Comparison of ENCODE assay signal across 1 cellular context in the genomic region with DNA sequence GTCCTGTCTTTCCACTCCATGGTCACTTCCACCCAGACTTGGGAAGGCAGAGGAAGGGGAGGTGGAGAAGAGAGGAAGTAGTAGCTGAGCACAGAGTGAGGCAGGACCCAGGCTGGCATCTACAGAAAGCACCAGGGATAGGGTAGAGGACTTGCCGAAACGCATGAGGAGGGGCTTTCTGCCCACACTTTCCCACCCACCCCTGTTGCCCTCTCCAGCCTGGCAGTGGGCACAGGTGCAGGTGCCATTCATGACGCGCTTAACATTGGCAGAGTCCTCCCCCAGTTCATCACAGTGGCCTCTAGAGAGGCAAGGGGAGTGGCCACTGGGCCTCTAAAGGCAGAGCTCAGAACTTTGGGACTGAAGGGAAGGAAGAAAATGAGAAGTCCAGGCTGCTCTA.
TF ChIP-seq lines count a peak whose summit lies in the region.

No MANE protein-coding gene starts in this region.

TF ChIP-seq in IMR-90, 13 proteins besides CTCF, POLR2A, EP300 and RAD21 (continued from another document):
- TF ChIP-seq, protein P1, sequence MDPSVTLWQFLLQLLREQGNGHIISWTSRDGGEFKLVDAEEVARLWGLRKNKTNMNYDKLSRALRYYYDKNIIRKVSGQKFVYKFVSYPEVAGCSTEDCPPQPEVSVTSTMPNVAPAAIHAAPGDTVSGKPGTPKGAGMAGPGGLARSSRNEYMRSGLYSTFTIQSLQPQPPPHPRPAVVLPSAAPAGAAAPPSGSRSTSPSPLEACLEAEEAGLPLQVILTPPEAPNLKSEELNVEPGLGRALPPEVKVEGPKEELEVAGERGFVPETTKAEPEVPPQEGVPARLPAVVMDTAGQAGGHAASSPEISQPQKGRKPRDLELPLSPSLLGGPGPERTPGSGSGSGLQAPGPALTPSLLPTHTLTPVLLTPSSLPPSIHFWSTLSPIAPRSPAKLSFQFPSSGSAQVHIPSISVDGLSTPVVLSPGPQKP (IDR thresholded peaks at IDR 0.05; ENCODE audit: borderline replicate concordance, low read depth, low read length) = no peak
- TF ChIP-seq MAFK (IDR thresholded peaks at IDR 0.05; ENCODE audit: low read depth, low read length) (no peak), MXI1 (IDR thresholded peaks at IDR 0.05; ENCODE audit: borderline replicate concordance, low read depth, low read length) (no peak), MAZ (IDR thresholded peaks at IDR 0.05; ENCODE audit: borderline replicate concordance, low read depth, low read length) (no peak), CEBPB (IDR thresholded peaks at IDR 0.05; ENCODE audit: low read depth, low read length) (no peak), CHD1 (IDR thresholded peaks at IDR 0.05; ENCODE audit: low read depth, low read length) (no peak), RCOR1 (IDR thresholded peaks at IDR 0.05; ENCODE audit: insufficient replicate concordance, low read length) (no peak)
